21 cellular contexts compared by ENCODE assay signal in the genomic region with DNA sequence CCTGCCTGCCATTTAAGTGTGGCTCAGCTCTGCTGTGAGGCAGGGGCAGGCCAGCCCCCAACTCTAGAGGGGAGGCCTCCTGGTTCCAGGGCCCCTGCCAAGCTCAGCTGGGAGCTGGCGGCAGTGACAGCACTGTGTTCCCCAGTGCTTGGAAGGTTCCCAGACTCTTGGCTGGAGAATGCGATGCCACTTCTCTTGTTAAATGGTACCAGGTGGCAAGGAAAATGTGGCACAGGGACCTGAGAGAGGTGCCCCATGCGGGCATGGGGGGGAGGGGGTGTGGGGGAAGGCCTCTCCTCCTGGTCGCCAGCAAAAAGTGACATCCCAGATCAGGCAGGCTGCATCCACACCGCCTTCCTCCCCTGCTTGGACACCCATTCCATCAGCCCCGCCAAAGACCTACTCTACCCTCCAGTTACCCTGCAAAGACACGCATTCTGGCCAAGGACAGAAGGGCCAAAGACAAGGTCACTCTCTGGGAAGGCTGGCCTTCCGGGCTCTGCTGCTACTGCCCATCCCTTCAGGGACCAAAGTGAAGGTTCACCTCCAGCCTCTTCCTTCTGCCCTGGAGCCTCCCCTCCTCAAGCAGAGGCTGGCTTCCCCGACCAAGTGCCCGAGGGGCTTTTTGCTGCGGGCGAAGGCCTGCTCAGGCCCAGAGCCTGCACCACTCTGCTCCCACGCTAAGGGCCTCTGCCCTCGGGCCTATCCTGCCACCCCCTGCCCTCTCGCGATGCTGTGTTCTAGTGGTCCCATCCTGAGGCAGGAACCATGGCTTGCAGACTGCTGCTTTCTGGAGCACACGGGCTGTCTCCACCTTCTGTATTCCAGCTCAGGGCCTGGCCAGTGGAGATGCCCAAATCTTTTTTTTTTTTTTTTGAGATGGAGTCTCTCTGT. TPM values are rescaled to one million over a fixed set of nuclear protein-coding genes. Genes with fewer than 3 reads are reported as not detected.
DNase-seq lines count a peak whose midpoint lies in the region; ATAC-seq, FAIRE-seq and TF ChIP-seq lines count a peak whose summit lies in the region.
"Had no signal": no experiment of that assay in that cellular context is flagged by ENCODE, and none has a peak within 500 bp of the region (broad histone marks: within the 10 kb centered on the region; RNA-seq: fewer than 3 reads in every experiment).

No MANE protein-coding gene starts in this region.

- ATAC-seq in GM12878 (no peak), naive B cell (ENCODE audit: low read depth in 2 of 2) (no peak), HG03442 (IDR thresholded peaks at IDR 0.05; ENCODE audit: unreplicated experiment) (no peak)

- no peaks in the 10 kb centered on the region for H4K20me1 ChIP-seq in Karpas-422 (ENCODE audit: insufficient read depth, low read depth, low read length)
- H4K20me1 ChIP-seq in GM12878 (ENCODE audit: control insufficient read depth, insufficient read depth), result no peaks in the 10 kb centered on the region

- H3K27ac Mint-ChIP-seq in naive B cell, result peak overlapping the region; percentile 97 to 100 (median 100)

- H3K27me3 Mint-ChIP-seq in naive B cell, result no peaks in the 10 kb centered on the region

- intact Hi-C loops in GM12878 (cut with micrococcal nuclease; ENCODE audit: unreplicated experiment), result no loop called here

- H3K4me3 ChIP-seq in GM06990 (replicated peaks; ENCODE audit: low read depth, low read length) (no peak overlapping the region), Karpas-422 (ENCODE audit: low read length) (no peak overlapping the region), GM12878 (no peak overlapping the region)

- peaks cover 98% of the 10 kb centered on the region for H3K4me1 ChIP-seq in Karpas-422 (ENCODE audit: low read length)
- peaks cover 80% of the 10 kb centered on the region for H3K4me1 ChIP-seq in GM12878 (ENCODE audit: control insufficient read depth, insufficient read depth, low read length)

- H3K4me2 ChIP-seq in Karpas-422 (ENCODE audit: low read depth, low read length, poor library complexity, severe bottlenecking) (peak overlapping the region; percentile 50), GM12878 (ENCODE audit: control insufficient read depth, insufficient read depth) (peak overlapping the region; percentile 15; the same call in 1 of the 2 replicates)

- TF ChIP-seq CTCF in GM06990 (IDR thresholded peaks at IDR 0.05; ENCODE audit: insufficient read depth, low read length, poor library complexity, severe bottlenecking) (no peak), GM12878 (IDR thresholded peaks at IDR 0.05 in 2 of 3, conservative IDR thresholded peaks at IDR 0.05 in 1 of 3; ENCODE audit: control insufficient read depth in 2 of 3, extremely low read depth in 1 of 3, insufficient read depth in 1 of 3, low read depth in 3 of 3, low read length in 3 of 3) (no peak)

- peak; percentile 50 for TF ChIP-seq POLR2A in GM12878 (IDR thresholded peaks at IDR 0.05; ENCODE audit: low read depth, low read length)

- H3K9me3 Mint-ChIP-seq in naive B cell, result no peaks in the 10 kb centered on the region
- H3K9me3 Mint-ChIP-seq: HFFc6 had no signal

- SMC1A ChIA-PET in GM12878 (lab: Charles Lee; ENCODE audit: uncharacterized antibody, unreplicated experiment), result interaction anchor here (1.2 to 11.9 kb wide), 8 partner anchors 11 to 103 kb away, joined by 3 to 321 read pairs (median 11); partner anchors contain the start of genes CENPM, SREBF2 and TNFRSF13C

- no peaks in the 10 kb centered on the region for H3K36me3 Mint-ChIP-seq in naive B cell

- CTCF ChIA-PET in GM12878 (lab: Yijun Ruan, JAX), result interaction anchor here (0.6 to 8.3 kb wide), 8 partner anchors 11 to 238 kb away, joined by 3 to 234 read pairs (median 6); partner anchors contain the start of genes CENPM, SMIM45 and TNFRSF13C

- RAD21 ChIA-PET in GM12878 (lab: Charles Lee; ENCODE audit: unreplicated experiment), result interaction anchor here (0.8 to 8.6 kb wide), 10 partner anchors 11 to 237 kb away, joined by 3 to 408 read pairs (median 8); partner anchors contain the start of genes CENPM, MEI1, SMIM45 and SREBF2

- H3K4me1 Mint-ChIP-seq in naive B cell, result peaks cover 72 to 95% (median 86%) of the 10 kb centered on the region in 3 donors

- TF ChIP-seq RAD21 in GM12878 (IDR thresholded peaks at IDR 0.05; ENCODE audit: insufficient read depth, low read depth, low read length), result no peak

- no peaks in the 10 kb centered on the region for H3K9me3 ChIP-seq in Karpas-422 (ENCODE audit: low read length)
- no peaks in the 10 kb centered on the region for H3K9me3 ChIP-seq in GM12878 (replicated peaks; ENCODE audit: control insufficient read depth, insufficient read depth, low read length)

- in situ Hi-C loops in GM12878 (cut with MboI), result no loop called here

- POLR2A ChIA-PET in GM12878 (lab: Charles Lee), result interaction anchor here (0.5 to 12.6 kb wide), 12 partner anchors 8 to 497 kb away, joined by 3 to 599 read pairs (median 4); partner anchors contain the start of genes CCDC134, CENPM, NFAM1 and SHISA8

- peaks cover 4% of the 10 kb centered on the region; the same call in 1 of the 2 replicates for H3K36me3 ChIP-seq in GM06990 (ENCODE audit: control insufficient read depth, insufficient read depth, low read length)
- H3K36me3 ChIP-seq in Karpas-422 (ENCODE audit: insufficient read depth, low read length), result peaks cover 12% of the 10 kb centered on the region
- peaks cover 5 to 15% of the 10 kb centered on the region in 2 experiments; a peak in 3 of 4 replicates for H3K36me3 ChIP-seq in GM12878 (ENCODE audit: control insufficient read depth in 2 of 2, insufficient read depth in 2 of 2, low read length in 1 of 2)

- H2AFZ ChIP-seq in Karpas-422 (ENCODE audit: low read length) (no peak overlapping the region), GM12878 (ENCODE audit: control insufficient read depth, low read depth, low read length) (no peak overlapping the region)

- H3K4me3 Mint-ChIP-seq in naive B cell, result peak overlapping the region; percentile 71 to 98 (median 94)
- H3K4me3 Mint-ChIP-seq: HFFc6 had no signal

- DNase-seq in GM06990 (ENCODE audit: extremely low read depth, insufficient read length) (peak; percentile 57), Karpas-422 (peak; percentile 66), GM12878 (ENCODE audit: low read depth, low spot score) (no peak), naive B cell (peak; percentile 33), HuH-7 (ENCODE audit: low spot score) (no peak)
- no peak for DNase-seq in activated naive CD4-positive, alpha-beta T cell treated with Interleukin-2 at 50 U/mL for 16 hours
- DNase-seq: activated CD4-positive, alpha-beta T cell treated with anti-CD3 and anti-CD28 coated beads for 4 hours; cortex of kidney; DMS79 treated with DMSO at 0.1 percent for 48 hours; HFFc6; NCI-H1930; NCI-H82; occipital lobe; SHP77; stimulated activated naive CD4-positive, alpha-beta T cell treated with Interleukin-2 at 50 U/mL for 16 hours; T1000 had no signal

- FAIRE-seq in GM12878 (lab: Jason Lieb, UNC), result no peak

- H3K79me2 ChIP-seq in Karpas-422 (ENCODE audit: low read length), result peaks cover 4% of the 10 kb centered on the region
- peaks cover 20% of the 10 kb centered on the region for H3K79me2 ChIP-seq in GM12878 (ENCODE audit: control insufficient read depth, insufficient read depth, low read length)

- 72% methylated on average over 17 of the region's 17 CpGs for WGBS in GM12878 (ENCODE audit: insufficient coverage, insufficient replicate concordance, low lambda C conversion rate, missing lambda C conversion rate)

- H3K27ac ChIP-seq in Karpas-422 (ENCODE audit: low read length) (peak overlapping the region; percentile 100), GM12878 (ENCODE audit: control insufficient read depth, insufficient read depth) (peak overlapping the region; percentile 94)
- H3K27ac ChIP-seq: C4-2B, epithelial cell of prostate had no signal

- H3K27me3 ChIP-seq in GM06990 (replicated peaks; ENCODE audit: control insufficient read depth, insufficient read depth, low read length) (no peaks in the 10 kb centered on the region), Karpas-422 (ENCODE audit: low read length) (no peaks in the 10 kb centered on the region), GM12878 (replicated peaks in 1 of 2; ENCODE audit: control insufficient read depth in 2 of 2, insufficient read depth in 2 of 2, low read length in 1 of 2) (no peaks in the 10 kb centered on the region)

- TF ChIP-seq EP300 in GM12878 (IDR thresholded peaks at IDR 0.05; ENCODE audit: borderline replicate concordance in 1 of 2, control insufficient read depth in 1 of 2, low read depth in 2 of 2, low read length in 2 of 2), result no peak

- no TSS peak for BruUV-seq in GM12878 (replicated peaks; lab: Mats Ljungman, UMichigan)

- H3K9ac ChIP-seq in Karpas-422 (ENCODE audit: low read length), result peak overlapping the region; percentile 69
- peak overlapping the region; percentile 45 for H3K9ac ChIP-seq in GM12878 (ENCODE audit: control insufficient read depth, insufficient read depth, low read length)

- no peaks in the 10 kb centered on the region for H3K9me2 ChIP-seq in Karpas-422 (replicated peaks; ENCODE audit: insufficient read depth, low read length)

RNA-seq across cellular contexts. Expression of gene TNFRSF13C, which starts 8.7 kb away (rescaled TPM):
- 130 and 141 TPM in 2 replicates for total RNA-seq in Karpas-422 (2014; rRNA removed; shearing (Covaris generic); ENCODE audit: low replicate concordance)
- 79.9 and 82.3 TPM in 2 replicates for total RNA-seq in GM12878 (2013; cell fraction: nucleolus; rRNA removed)
- total RNA-seq in GM12878 (2014; rRNA removed), result 35.9 and 37.6 TPM in 2 replicates
- 22.3 and 23.2 TPM in 2 replicates for total RNA-seq in GM12878 (2014; rRNA removed; fragmentation: Illumina TruSeq; extraction: Trizol)
- total RNA-seq in GM12878 (2021), result 90.1 and 91.4 TPM in 2 replicates
- 30.0 TPM for polyA plus RNA-seq in GM12878 (2011; ENCODE audit: low read depth)
- polyA plus RNA-seq in GM12878 (2011; rRNA removed), result 9.7 and 16.4 TPM in 2 replicates
- polyA plus RNA-seq in GM12878 (2011; cell fraction: cytosol; rRNA removed), result 18.3 and 19.9 TPM in 2 replicates
- 43.6 and 44.2 TPM in 2 replicates for polyA plus RNA-seq in GM12878 (2011; cell fraction: nucleus; rRNA removed)
- polyA plus RNA-seq in GM12878 (2012), result 50.9 and 59.0 TPM in 2 replicates
- polyA plus RNA-seq in GM12878 (2014; fragmentation: Illumina TruSeq; extraction: Trizol), result 20.6 and 26.9 TPM in 2 replicates
- polyA plus RNA-seq in GM12878 (2014; fragmentation: Nextera tagmentation; extraction: Ambion mirVana), result 1 to 10 TPM; 6.9 to 9.6 TPM
- polyA plus RNA-seq in GM12878 (2014; rRNA removed), result 42.3 and 43.0 TPM in 2 replicates
- polyA plus RNA-seq in GM12878 (2016; fragmentation: Nextera tagmentation; extraction: Ambion mirVana), result 10 to 100 TPM; 26.6 to 30.4 TPM
- polyA minus RNA-seq in GM12878 (2011; rRNA and poly(A)+ RNA removed), result 24.8 and 41.5 TPM in 2 replicates
- 20.1 and 23.4 TPM in 2 replicates for polyA minus RNA-seq in GM12878 (2011; cell fraction: cytosol; rRNA and poly(A)+ RNA removed)
- polyA minus RNA-seq in GM12878 (2011; cell fraction: nucleus; rRNA and poly(A)+ RNA removed), result 12.0 and 20.7 TPM in 2 replicates
- 100 to 1,000 TPM in 1 of 6 donors, 10 to 100 TPM in 5; 65.3 to 104 (median 84.2) TPM for polyA plus RNA-seq in naive B cell (ENCODE audit: low read depth in 6 of 6)

RNA-seq across cellular contexts. Expression of gene CENPM, which starts 11.7 kb away (rescaled TPM):
- total RNA-seq in Karpas-422 (2014; rRNA removed; shearing (Covaris generic); ENCODE audit: low replicate concordance), result 83.8 and 108 TPM in 2 replicates
- total RNA-seq in GM12878 (2013; cell fraction: nucleolus; rRNA removed), result 125 and 139 TPM in 2 replicates
- total RNA-seq in GM12878 (2014; rRNA removed) (145 and 158 TPM in 2 replicates), GM12878 (2014; rRNA removed; fragmentation: Illumina TruSeq; extraction: Trizol) (45.3 and 53.0 TPM in 2 replicates), GM12878 (2021) (81.6 and 84.4 TPM in 2 replicates)
- polyA plus RNA-seq in GM12878 (2011; ENCODE audit: low read depth), result 21.9 TPM
- polyA plus RNA-seq in GM12878 (2011; rRNA removed) (26.6 and 67.9 TPM in 2 replicates), GM12878 (2014; fragmentation: Illumina TruSeq; extraction: Trizol) (9.8 and 38.9 TPM in 2 replicates), GM12878 (2014; fragmentation: Nextera tagmentation; extraction: Ambion mirVana) (10 to 100 TPM; 36.7 to 62.3 TPM), GM12878 (2014; rRNA removed) (126 and 148 TPM in 2 replicates), GM12878 (2016; fragmentation: Nextera tagmentation; extraction: Ambion mirVana) (100 to 1,000 TPM; 177 to 212 TPM), naive B cell (ENCODE audit: low read depth in 6 of 6) (10 to 100 TPM; 41.2 to 70.9 (median 53.0) TPM)
- 113 and 161 TPM in 2 replicates for polyA plus RNA-seq in GM12878 (2011; cell fraction: cytosol; rRNA removed)
- 245 and 256 TPM in 2 replicates for polyA plus RNA-seq in GM12878 (2011; cell fraction: nucleus; rRNA removed)
- polyA plus RNA-seq in GM12878 (2012), result 42.1 and 48.8 TPM in 2 replicates
- 70.4 and 125 TPM in 2 replicates for polyA minus RNA-seq in GM12878 (2011; rRNA and poly(A)+ RNA removed)
- polyA minus RNA-seq in GM12878 (2011; cell fraction: cytosol; rRNA and poly(A)+ RNA removed), result 28.6 and 42.6 TPM in 2 replicates
- polyA minus RNA-seq in GM12878 (2011; cell fraction: nucleus; rRNA and poly(A)+ RNA removed), result 82.8 and 123 TPM in 2 replicates

RNA-seq across cellular contexts. Expression of gene SHISA8, which starts 20.4 kb away (rescaled TPM):
- total RNA-seq in Karpas-422 (2014; rRNA removed; shearing (Covaris generic); ENCODE audit: low replicate concordance), result 3.2 and 6.5 TPM in 2 replicates
- total RNA-seq in GM12878 (2013; cell fraction: nucleolus; rRNA removed), result 10.3 and 11.3 TPM in 2 replicates
- total RNA-seq in GM12878 (2014; rRNA removed) (3.6 and 6.8 TPM in 2 replicates), GM12878 (2014; rRNA removed; fragmentation: Illumina TruSeq; extraction: Trizol) (0.22 and 0.28 TPM in 2 replicates), GM12878 (2021) (8.6 and 10.1 TPM in 2 replicates)
- polyA plus RNA-seq in GM12878 (2011; ENCODE audit: low read depth), result 0.26 TPM
- polyA plus RNA-seq in GM12878 (2011; rRNA removed) (0.06 and 0.08 TPM in 2 replicates), GM12878 (2014; fragmentation: Illumina TruSeq; extraction: Trizol) (0.06 TPM in 1 of 2 replicates, not detected in the other), GM12878 (2014; fragmentation: Nextera tagmentation; extraction: Ambion mirVana) (under 1 TPM; 0.13 to 0.40 TPM), GM12878 (2014; rRNA removed) (5.9 and 6.5 TPM in 2 replicates), GM12878 (2016; fragmentation: Nextera tagmentation; extraction: Ambion mirVana) (under 1 TPM; 0.20 to 0.27 TPM), naive B cell (ENCODE audit: low read depth in 6 of 6) (1 to 10 TPM in 1 of 6 donors, under 1 TPM in 5; 0.28 to 1.7 (median 0.67) TPM)
- polyA plus RNA-seq in GM12878 (2011; cell fraction: cytosol; rRNA removed), result 0.03 and 0.33 TPM in 2 replicates
- 2.4 and 3.6 TPM in 2 replicates for polyA plus RNA-seq in GM12878 (2011; cell fraction: nucleus; rRNA removed)
- polyA plus RNA-seq in GM12878 (2012), result 3.6 and 5.2 TPM in 2 replicates
- polyA minus RNA-seq in GM12878 (2011; rRNA and poly(A)+ RNA removed), result not detected in 2 replicates
- polyA minus RNA-seq in GM12878 (2011; cell fraction: cytosol; rRNA and poly(A)+ RNA removed), result not detected in 2 replicates
- 0.29 TPM in 1 of 2 replicates, not detected in the other for polyA minus RNA-seq in GM12878 (2011; cell fraction: nucleus; rRNA and poly(A)+ RNA removed)
- total RNA-seq: HFFc6, LHCN-M2, occipital lobe, urinary bladder had no signal
- polyA plus RNA-seq: urinary bladder had no signal

RNA-seq across cellular contexts. Expression of gene SEPTIN3, which starts 34.0 kb away (rescaled TPM):
- total RNA-seq in Karpas-422 (2014; rRNA removed; shearing (Covaris generic); ENCODE audit: low replicate concordance), result not detected in 2 replicates
- total RNA-seq in GM12878 (2013; cell fraction: nucleolus; rRNA removed), result 1.1 and 1.5 TPM in 2 replicates
- total RNA-seq in GM12878 (2014; rRNA removed) (1.1 and 1.5 TPM in 2 replicates), GM12878 (2014; rRNA removed; fragmentation: Illumina TruSeq; extraction: Trizol) (1.3 and 1.4 TPM in 2 replicates), GM12878 (2021) (1.7 and 1.9 TPM in 2 replicates)
- polyA plus RNA-seq in GM12878 (2011; ENCODE audit: low read depth), result 0.22 TPM
- polyA plus RNA-seq in GM12878 (2011; rRNA removed) (0.43 and 0.52 TPM in 2 replicates), GM12878 (2014; fragmentation: Illumina TruSeq; extraction: Trizol) (3.1 TPM in 2 replicates), GM12878 (2014; fragmentation: Nextera tagmentation; extraction: Ambion mirVana) (under 1 TPM; 0.39 to 0.60 TPM), GM12878 (2014; rRNA removed) (1.5 and 1.8 TPM in 2 replicates), GM12878 (2016; fragmentation: Nextera tagmentation; extraction: Ambion mirVana) (under 1 TPM; 0.05 to 0.15 TPM), naive B cell (ENCODE audit: low read depth in 6 of 6) (not detected)
- 0.28 and 0.31 TPM in 2 replicates for polyA plus RNA-seq in GM12878 (2011; cell fraction: cytosol; rRNA removed)
- 0.59 and 0.82 TPM in 2 replicates for polyA plus RNA-seq in GM12878 (2011; cell fraction: nucleus; rRNA removed)
- polyA plus RNA-seq in GM12878 (2012), result 0.49 and 1.3 TPM in 2 replicates
- 0.52 and 0.73 TPM in 2 replicates for polyA minus RNA-seq in GM12878 (2011; rRNA and poly(A)+ RNA removed)
- not detected in 2 replicates for polyA minus RNA-seq in GM12878 (2011; cell fraction: cytosol; rRNA and poly(A)+ RNA removed)
- polyA minus RNA-seq in GM12878 (2011; cell fraction: nucleus; rRNA and poly(A)+ RNA removed), result 0.19 and 0.36 TPM in 2 replicates
- total RNA-seq: LHCN-M2 had no signal

Comparison
In these comparisons a context has a peak if more than half of its experiments do, and no peak if none do; other contexts are left out.
1. DNase-seq: peak in GM06990 (single experiment), Karpas-422 (single experiment) and naive B cell (single experiment); none in GM12878 (single experiment), activated naive CD4-positive, alpha-beta T cell treated with Interleukin-2 at 50 U/mL for 16 hours (single experiment) and HuH-7 (single experiment).